ENCODE assay signal across 8 cellular contexts in the genomic region with DNA sequence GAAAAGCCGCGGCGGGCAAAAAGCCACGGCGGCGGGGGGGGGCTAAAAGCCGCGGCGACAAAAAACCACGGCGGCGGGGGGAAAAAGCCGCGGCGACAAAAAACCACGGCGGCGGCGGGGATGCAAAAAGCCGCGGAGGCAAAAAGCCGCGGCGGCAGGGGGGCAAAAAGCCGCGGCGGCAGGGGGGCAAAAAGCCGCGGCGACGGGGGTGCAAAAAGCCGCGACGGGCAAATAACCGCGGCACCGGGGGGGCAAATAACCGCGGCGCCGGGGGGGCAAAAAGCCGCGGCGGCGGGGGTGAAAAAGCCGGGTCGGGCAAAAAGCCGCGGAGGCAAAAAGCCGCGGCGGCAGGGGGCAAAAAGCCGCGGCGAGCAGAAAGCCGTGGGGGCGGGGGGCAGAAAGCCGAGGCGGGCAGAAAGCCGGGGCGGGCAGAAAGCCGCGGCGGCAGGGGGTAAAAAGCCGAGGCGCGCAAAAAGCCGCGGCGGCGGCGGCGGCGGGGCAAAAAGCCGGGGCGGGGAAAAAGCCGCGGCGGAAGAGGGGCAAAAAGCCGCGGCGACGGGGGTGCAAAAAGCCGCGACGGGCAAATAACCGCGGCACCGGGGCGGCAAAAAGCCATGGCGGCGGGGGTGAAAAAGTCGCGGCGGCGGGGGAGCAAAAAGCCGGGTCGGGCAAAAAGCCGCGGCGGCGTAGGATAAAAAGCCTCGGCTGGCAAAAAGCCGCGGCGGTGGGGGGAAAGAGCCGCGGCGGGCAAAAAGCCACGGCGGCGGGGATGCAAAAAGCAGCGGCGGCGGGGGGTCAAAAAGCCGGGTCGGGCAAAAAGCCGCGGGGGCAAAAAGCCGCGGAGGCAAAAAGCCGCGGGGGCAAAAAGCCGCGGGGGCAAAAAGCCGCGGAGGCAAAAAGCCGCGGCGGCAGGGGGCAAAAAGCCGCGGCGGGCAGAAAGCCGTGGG.
DNase-seq lines count a peak whose midpoint lies in the region; ATAC-seq, FAIRE-seq and TF ChIP-seq lines count a peak whose summit lies in the region.
"Not testable (repeated sequence)": the region's sequence is repeated elsewhere in the genome, so short reads cannot be mapped to it uniquely, and the experiment has no call there.

No MANE protein-coding gene starts in this region.

- H3K9me2 ChIP-seq in MM.1S (replicated peaks; ENCODE audit: insufficient read depth, low read length), result not testable (repeated sequence)

- TF ChIP-seq CTCF in MM.1S (IDR thresholded peaks at IDR 0.05; ENCODE audit: low read length); activated CD8-positive, alpha-beta T cell treated with anti-CD3 and anti-CD28 coated beads for 36 hours (IDR thresholded peaks at IDR 0.05); GM12878 (IDR thresholded peaks at IDR 0.05 in 2 of 3, conservative IDR thresholded peaks at IDR 0.05 in 1 of 3; ENCODE audit: control insufficient read depth in 2 of 3, extremely low read depth in 1 of 3, insufficient read depth in 1 of 3, low read depth in 3 of 3, low read length in 3 of 3); esophagus muscularis mucosa (IDR thresholded peaks at IDR 0.05); HepG2 (CRISPR knock-in tag; IDR thresholded peaks at IDR 0.05); sigmoid colon (IDR thresholded peaks at IDR 0.05): not testable (repeated sequence)

- not testable (repeated sequence) for H3K4me3 ChIP-seq in CD8-positive, alpha-beta memory T cell (ENCODE audit: low read length); GM12878
- H3K4me3 ChIP-seq in MM.1S (ENCODE audit: low read length), result peak overlapping the region; percentile 36; the same call in 1 of the 2 replicates
- peak overlapping the region; percentile 38 to 61 (median 44) for H3K4me3 ChIP-seq in esophagus muscularis mucosa
- peak overlapping the region; percentile 37 to 55 (median 42); a peak in 4 of 6 replicates for H3K4me3 ChIP-seq in HepG2 (replicated peaks in 1 of 3; ENCODE audit: insufficient read depth in 1 of 3, low read depth in 2 of 3, low read length in 3 of 3)
- H3K4me3 ChIP-seq in sigmoid colon, result peak overlapping the region in 3 of 4 donors; percentile 10 to 43 (median 32)

- not testable (repeated sequence) for H3K36me3 ChIP-seq in CD8-positive, alpha-beta memory T cell (ENCODE audit: insufficient read depth, low read length); MM.1S (replicated peaks; ENCODE audit: insufficient read depth, low read length); GM12878 (ENCODE audit: control insufficient read depth in 2 of 2, insufficient read depth in 2 of 2, low read length in 1 of 2); esophagus muscularis mucosa; HepG2 (replicated peaks in 1 of 2; ENCODE audit: control insufficient read depth in 1 of 2, insufficient read depth in 2 of 2, low read length in 2 of 2); sigmoid colon

- not testable (repeated sequence) for FAIRE-seq in GM12878 (lab: Jason Lieb, UNC); HepG2 (lab: Jason Lieb, UNC)

- POLR2A ChIA-PET in CD8-positive, alpha-beta memory T cell (lab: Charles Lee); activated CD8-positive, alpha-beta T cell treated with anti-CD3 and anti-CD28 coated beads for 36 hours (lab: Charles Lee); GM12878 (lab: Charles Lee); HepG2 (lab: Yijun Ruan, JAX): not testable (repeated sequence)

- WGBS in GM12878 (ENCODE audit: insufficient coverage, insufficient replicate concordance, low lambda C conversion rate, missing lambda C conversion rate), result 9% methylated on average over 15 of the region's 134 CpGs
- 6% methylated on average over 23 of the region's 134 CpGs for WGBS in esophagus muscularis mucosa
- WGBS in HepG2 (ENCODE audit: low lambda C conversion rate), result 2% methylated on average over 58 of the region's 134 CpGs
- WGBS in sigmoid colon, 2 donors, result 2 to 14% methylated on average over 110 to 123 of the region's 134 CpGs

- ATAC-seq in activated CD8-positive, alpha-beta T cell treated with anti-CD3 and anti-CD28 coated beads for 36 hours; GM12878; HepG2: not testable (repeated sequence)

- not testable (repeated sequence) for H4K20me1 ChIP-seq in MM.1S (ENCODE audit: insufficient read depth, low read length); GM12878 (ENCODE audit: control insufficient read depth, insufficient read depth); HepG2 (ENCODE audit: insufficient read depth, low read length)

- not testable (repeated sequence) for H3K27me3 Mint-ChIP-seq in CD8-positive, alpha-beta memory T cell; activated CD8-positive, alpha-beta T cell treated with anti-CD3 and anti-CD28 coated beads for 36 hours

- H3F3A ChIP-seq in MM.1S (ENCODE audit: insufficient read depth, low read length), result not testable (repeated sequence)

- SMC1A ChIA-PET in GM12878 (lab: Charles Lee; ENCODE audit: uncharacterized antibody, unreplicated experiment), result not testable (repeated sequence)

- CTCF ChIA-PET in CD8-positive, alpha-beta memory T cell (lab: Charles Lee); activated CD8-positive, alpha-beta T cell treated with anti-CD3 and anti-CD28 coated beads for 36 hours (lab: Charles Lee); GM12878 (lab: Yijun Ruan, JAX); HepG2 (lab: Yijun Ruan, JAX; ENCODE audit: low intra/inter-chr PET ratio, low total read pairs): not testable (repeated sequence)

- not testable (repeated sequence) for TF ChIP-seq RAD21 in GM12878 (IDR thresholded peaks at IDR 0.05; ENCODE audit: insufficient read depth, low read depth, low read length); HepG2 (CRISPR knock-in tag; IDR thresholded peaks at IDR 0.05)

- H3K79me2 ChIP-seq in MM.1S (ENCODE audit: low read length); GM12878 (ENCODE audit: control insufficient read depth, insufficient read depth, low read length); HepG2 (ENCODE audit: insufficient read depth, low read length): not testable (repeated sequence)

- not testable (repeated sequence) for H3K27ac Mint-ChIP-seq in CD8-positive, alpha-beta memory T cell; activated CD8-positive, alpha-beta T cell treated with anti-CD3 and anti-CD28 coated beads for 36 hours

- TF ChIP-seq POLR2A in GM12878 (IDR thresholded peaks at IDR 0.05; ENCODE audit: low read depth, low read length); esophagus muscularis mucosa (IDR thresholded peaks at IDR 0.05; ENCODE audit: low read depth); HepG2 (IDR thresholded peaks at IDR 0.05; ENCODE audit: insufficient read depth in 1 of 2, low read depth in 2 of 2, low read length in 2 of 2); sigmoid colon (IDR thresholded peaks at IDR 0.05): not testable (repeated sequence)

- not testable (repeated sequence) for H3K27ac ChIP-seq in CD8-positive, alpha-beta memory T cell (ENCODE audit: low read depth, low read length); MM.1S (ENCODE audit: low read length); GM12878 (ENCODE audit: control insufficient read depth, insufficient read depth); esophagus muscularis mucosa (replicated peaks in 1 of 4); HepG2 (ENCODE audit: extremely low read length, insufficient read depth, low read length); sigmoid colon

- H3K9me3 Mint-ChIP-seq in CD8-positive, alpha-beta memory T cell; activated CD8-positive, alpha-beta T cell treated with anti-CD3 and anti-CD28 coated beads for 36 hours: not testable (repeated sequence)

- intact Hi-C loops in activated CD8-positive, alpha-beta T cell treated with anti-CD3 and anti-CD28 coated beads for 36 hours (cut with micrococcal nuclease); GM12878 (cut with micrococcal nuclease; ENCODE audit: unreplicated experiment); esophagus muscularis mucosa (cut with DNase I); HepG2 (cut with micrococcal nuclease; ENCODE audit: unreplicated experiment); sigmoid colon (cut with DNase I): not testable (repeated sequence)

- RAD21 ChIA-PET in GM12878 (lab: Charles Lee; ENCODE audit: unreplicated experiment), result not testable (repeated sequence)

- not testable (repeated sequence) for H3K4me1 Mint-ChIP-seq in CD8-positive, alpha-beta memory T cell; activated CD8-positive, alpha-beta T cell treated with anti-CD3 and anti-CD28 coated beads for 36 hours (ENCODE audit: low read depth)

- H3K9ac ChIP-seq in MM.1S (ENCODE audit: low read length); GM12878 (ENCODE audit: control insufficient read depth, insufficient read depth, low read length); HepG2 (ENCODE audit: insufficient read depth, low read depth, low read length): not testable (repeated sequence)

- DNase-seq in CD8-positive, alpha-beta memory T cell, result peak in 2 of 5 donors; percentile 6 to 7
- DNase-seq in MM.1S (peak; percentile 9), esophagus muscularis mucosa (ENCODE audit: extremely low spot score) (peak; percentile 50), ureter (ENCODE audit: low spot score) (peak; percentile 43)
- not testable (repeated sequence) for DNase-seq in activated CD8-positive, alpha-beta T cell treated with anti-CD3 and anti-CD28 coated beads for 36 hours; GM12878 (ENCODE audit: low read depth, low spot score); HepG2 (ENCODE audit: low spot score); sigmoid colon

- H3K4me2 ChIP-seq in MM.1S (ENCODE audit: low read depth, low read length) (peak overlapping the region; percentile 47; the same call in 1 of the 2 replicates), HepG2 (ENCODE audit: low read depth, low read length) (peak overlapping the region; percentile 47)
- not testable (repeated sequence) for H3K4me2 ChIP-seq in GM12878 (ENCODE audit: control insufficient read depth, insufficient read depth)

- H3K9me3 ChIP-seq in CD8-positive, alpha-beta memory T cell (ENCODE audit: low read length); MM.1S (replicated peaks; ENCODE audit: insufficient read depth, low read length); GM12878 (replicated peaks; ENCODE audit: control insufficient read depth, insufficient read depth, low read length); esophagus muscularis mucosa; HepG2 (ENCODE audit: low read length); sigmoid colon: not testable (repeated sequence)

- H2AFZ ChIP-seq in MM.1S (ENCODE audit: low read length); GM12878 (ENCODE audit: control insufficient read depth, low read depth, low read length); HepG2 (ENCODE audit: low read length): not testable (repeated sequence)

- TF ChIP-seq EP300 in GM12878 (IDR thresholded peaks at IDR 0.05; ENCODE audit: borderline replicate concordance in 1 of 2, control insufficient read depth in 1 of 2, low read depth in 2 of 2, low read length in 2 of 2); esophagus muscularis mucosa (IDR thresholded peaks at IDR 0.05); HepG2 (IDR thresholded peaks at IDR 0.05; ENCODE audit: low read depth in 2 of 2, low read length in 2 of 2); HepG2 (CRISPR knock-in tag; IDR thresholded peaks at IDR 0.05; ENCODE audit: borderline replicate concordance); sigmoid colon (IDR thresholded peaks at IDR 0.05): not testable (repeated sequence)

- not testable (repeated sequence) for H3K4me1 ChIP-seq in CD8-positive, alpha-beta memory T cell (ENCODE audit: insufficient read depth, low read length); MM.1S (ENCODE audit: low read length); GM12878 (ENCODE audit: control insufficient read depth, insufficient read depth, low read length); esophagus muscularis mucosa; HepG2 (ENCODE audit: insufficient read depth, low read length); sigmoid colon

- in situ Hi-C loops in GM12878 (cut with MboI); HepG2 (cut with HindIII; ENCODE audit: extremely low pct_ligation_motif_present, low pct_unique_long_range_greater_than_20kb): not testable (repeated sequence)

- H3K36me3 Mint-ChIP-seq in CD8-positive, alpha-beta memory T cell; activated CD8-positive, alpha-beta T cell treated with anti-CD3 and anti-CD28 coated beads for 36 hours (ENCODE audit: low read depth): not testable (repeated sequence)

- H3K27me3 ChIP-seq in CD8-positive, alpha-beta memory T cell (ENCODE audit: insufficient read depth, low read length, poor library complexity, severe bottlenecking); MM.1S (replicated peaks; ENCODE audit: insufficient read depth, low read length); GM12878 (replicated peaks in 1 of 2; ENCODE audit: control insufficient read depth in 2 of 2, insufficient read depth in 2 of 2, low read length in 1 of 2); HepG2 (ENCODE audit: control insufficient read depth in 1 of 2, insufficient read depth in 2 of 2, low read length in 2 of 2): not testable (repeated sequence)
- H3K27me3 ChIP-seq in esophagus muscularis mucosa (peaks cover 0 to 27% (median 2%) of the 10 kb centered on the region in 4 donors), sigmoid colon (peaks cover 0 to 27% (median 0%) of the 10 kb centered on the region in 3 donors)

- H3K4me3 Mint-ChIP-seq in CD8-positive, alpha-beta memory T cell, result peak overlapping the region in 4 of 7 donors; percentile 43 to 68 (median 46)
- H3K4me3 Mint-ChIP-seq in activated CD8-positive, alpha-beta T cell treated with anti-CD3 and anti-CD28 coated beads for 36 hours, result peak overlapping the region; percentile 47

- not testable (repeated sequence) for BruUV-seq in GM12878 (replicated peaks; lab: Mats Ljungman, UMichigan); HepG2 (replicated peaks; lab: Mats Ljungman, UMichigan)
